In genomic region chr20:63896136-63896890, GRCh38 we compare ENCODE assay signal across 8 cellular contexts. TPM values are rescaled to one million over a fixed set of nuclear protein-coding genes. Genes with fewer than 3 reads are reported as not detected.
DNase-seq lines count a peak whose midpoint lies in the region; ATAC-seq and TF ChIP-seq lines count a peak whose summit lies in the region.

No MANE protein-coding gene starts in this region.

- DNase-seq in SHP77 (lab: John Stamatoyannopoulos, UW) = peak; percentile 76 to 87
- peak; percentile 75 to 87 (median 84) for DNase-seq in body of pancreas
- peak; percentile 51 for DNase-seq in iPS-NIHi7 (ENCODE audit: extremely low spot score)

- H3K4me1 ChIP-seq in ES-I3 (ENCODE audit: insufficient read depth, low read length) (peaks cover 4% of the 10 kb centered on the region; the same call in 1 of the 2 replicates), HUES48 (ENCODE audit: control insufficient read depth, insufficient read depth, low read length) (peaks cover 14% of the 10 kb centered on the region), body of pancreas (peaks cover 55% of the 10 kb centered on the region), skeletal muscle satellite cell (ENCODE audit: control insufficient read depth, insufficient read depth, low read length) (peaks cover 11% of the 10 kb centered on the region)

- peak in 2 of 3 donors; percentile 65 to 69 for TF ChIP-seq POLR2A in body of pancreas (IDR thresholded peaks at IDR 0.05)

- no peaks in the 10 kb centered on the region for H3K27me3 ChIP-seq in HUES48 (ENCODE audit: control insufficient read depth, insufficient read depth, low read length)
- no peaks in the 10 kb centered on the region for H3K27me3 ChIP-seq in body of pancreas
- no peaks in the 10 kb centered on the region for H3K27me3 ChIP-seq in skeletal muscle satellite cell (ENCODE audit: control insufficient read depth, insufficient read depth, low read length)

- H3K36me3 ChIP-seq in ES-I3 (ENCODE audit: insufficient read depth, low read length) (0 out of 2 replicates have a peak, but pooled peaks cover 4% of the 10 kb centered on the region), HUES48 (ENCODE audit: control insufficient read depth, insufficient read depth, low read length) (peaks cover 5% of the 10 kb centered on the region; the same call in 1 of the 2 replicates), body of pancreas (replicated peaks in 1 of 2; ENCODE audit: insufficient read depth in 1 of 2, low read depth in 2 of 2) (no peaks in the 10 kb centered on the region), skeletal muscle satellite cell (ENCODE audit: insufficient read depth, low read length) (peaks cover 26% of the 10 kb centered on the region)

- intact Hi-C loops in body of pancreas (cut with DNase I) = no loop called here

- TF ChIP-seq CTCF in body of pancreas (IDR thresholded peaks at IDR 0.05) = no peak

- H3K9ac ChIP-seq in ES-I3 (ENCODE audit: low read depth, low read length) = peak overlapping the region; percentile 68
- H3K9ac ChIP-seq in HUES48 (ENCODE audit: low read depth, low read length) = no peak overlapping the region
- peak overlapping the region; percentile 94 for H3K9ac ChIP-seq in skeletal muscle satellite cell (ENCODE audit: low read depth, low read length)

- peak overlapping the region; percentile 80 for H3K4me3 ChIP-seq in HUES48 (ENCODE audit: low read depth, low read length)
- peak overlapping the region; percentile 28 to 34 for H3K4me3 ChIP-seq in body of pancreas
- H3K4me3 ChIP-seq in skeletal muscle satellite cell (ENCODE audit: low read length) = peak overlapping the region; percentile 76

- H3K9me3 ChIP-seq in ES-I3 (ENCODE audit: control insufficient read depth, insufficient read depth, low read length) (no peaks in the 10 kb centered on the region), HUES48 (ENCODE audit: control insufficient read depth, insufficient read depth, low read length) (no peaks in the 10 kb centered on the region), body of pancreas (no peaks in the 10 kb centered on the region), skeletal muscle satellite cell (replicated peaks; ENCODE audit: low read length) (no peaks in the 10 kb centered on the region)

- H3K4me2 ChIP-seq in skeletal muscle satellite cell (ENCODE audit: low read length) = peak overlapping the region; percentile 90

- H3K27ac ChIP-seq in HUES48 (ENCODE audit: low read depth, low read length) = peak overlapping the region; percentile 50
- H3K27ac ChIP-seq in body of pancreas = peak overlapping the region; percentile 68 to 91 (median 88)

- peak; percentile 55 for ATAC-seq in body of pancreas
- no peak for ATAC-seq in GM21528 (IDR thresholded peaks at IDR 0.05; ENCODE audit: low FRiP score, unreplicated experiment)
- no peak for ATAC-seq in HG02884 (IDR thresholded peaks at IDR 0.05; ENCODE audit: unreplicated experiment)

- 1 to 7% methylated on average over 13 to 15 of the region's 15 CpGs for WGBS in body of pancreas, 2 donors

RNA-seq across cellular contexts. Expression of gene DNAJC5, which starts 1.4 kb away (rescaled TPM):
- 10 to 100 TPM; 32.9 to 44.2 TPM for total RNA-seq in body of pancreas
- 47.7 and 48.9 TPM in 2 replicates for total RNA-seq in skeletal muscle satellite cell (2012; rRNA removed)

RNA-seq across cellular contexts. Expression of gene TPD52L2, which starts 31.2 kb away (rescaled TPM):
- 10 to 100 TPM; 31.4 to 47.1 TPM for total RNA-seq in body of pancreas
- 126 and 129 TPM in 2 replicates for total RNA-seq in skeletal muscle satellite cell (2012; rRNA removed)

RNA-seq across cellular contexts. Expression of gene ABHD16B, which starts 35.0 kb away (rescaled TPM):
- not detected for total RNA-seq in body of pancreas
- not detected in 2 replicates for total RNA-seq in skeletal muscle satellite cell (2012; rRNA removed)

RNA-seq across cellular contexts. Expression of gene UCKL1, which starts 59.9 kb away (rescaled TPM):
- 10 to 100 TPM; 21.0 to 26.0 TPM for total RNA-seq in body of pancreas
- 16.5 and 16.6 TPM in 2 replicates for total RNA-seq in skeletal muscle satellite cell (2012; rRNA removed)
